Comparison of ENCODE assay signal across 10 cellular contexts in genomic region chr6:28769626-28770402, GRCh38.
DNase-seq lines count a peak whose midpoint lies in the region; ATAC-seq and TF ChIP-seq lines count a peak whose summit lies in the region.
"Had no signal": no experiment of that assay in that cellular context is flagged by ENCODE, and none has a peak within 500 bp of the region (broad histone marks: within the 10 kb centered on the region; RNA-seq: fewer than 3 reads in every experiment).

No MANE protein-coding gene starts in this region.

- intact Hi-C loops in stomach (cut with DNase I; ENCODE audit: low total_unique reads): no loop called here

- H3K4me3 Mint-ChIP-seq in nephron progenitor cell: peak overlapping the region; percentile 62

- H3K27ac ChIP-seq in stomach: no peak overlapping the region

- DNase-seq in H4 (ENCODE audit: low spot score) (peak; percentile 69), NCI-H226 (peak; percentile 63), cardiac fibroblast (ENCODE audit: low read depth in 2 of 2) (peak; percentile 16 to 63), nephron progenitor cell (peak; percentile 56), dedifferentiated amniotic fluid mesenchymal stem cell (ENCODE audit: extremely low spot score) (no peak), stomach (no peak)
- no peak for DNase-seq in activated CD4-positive, alpha-beta T cell treated with anti-CD3 and anti-CD28 coated beads, Interleukin-2, amount 50 U/mL, for 48 hours
- DNase-seq: activated CD8-positive, alpha-beta memory T cell treated with anti-CD3 and anti-CD28 coated beads, Interleukin-2, amount 50 U/mL, for 4 hours had no signal

- no peaks in the 10 kb centered on the region for H3K36me3 ChIP-seq in stomach
- H3K36me3 ChIP-seq: HAP-1 had no signal

- peak; percentile 7 for TF ChIP-seq CTCF in cardiac fibroblast (IDR thresholded peaks at IDR 0.05; ENCODE audit: low read depth, low read length)
- TF ChIP-seq CTCF in nephron progenitor cell (IDR thresholded peaks at IDR 0.05): no peak
- TF ChIP-seq CTCF in stomach (IDR thresholded peaks at IDR 0.05): no peak

- no peak for TF ChIP-seq EP300 in stomach (IDR thresholded peaks at IDR 0.05)

- H3K4me1 Mint-ChIP-seq in nephron progenitor cell: peaks cover 97% of the 10 kb centered on the region

- no peak for TF ChIP-seq POLR2A in stomach (IDR thresholded peaks at IDR 0.05)

- ATAC-seq in GM19455 (IDR thresholded peaks at IDR 0.05; ENCODE audit: unreplicated experiment): no peak

- peaks cover 16 to 100% (median 96%) of the 10 kb centered on the region in 3 donors for H3K27me3 ChIP-seq in stomach

- peaks cover 2% of the 10 kb centered on the region for H3K9me3 Mint-ChIP-seq in nephron progenitor cell

- H3K4me1 ChIP-seq in stomach: peaks cover 0 to 13% (median 0%) of the 10 kb centered on the region in 4 donors

- H3K9me3 ChIP-seq in stomach: peaks cover 0 to 26% (median 8%) of the 10 kb centered on the region in 4 donors
- H3K9me3 ChIP-seq: HAP-1 had no signal

- 11 to 15% (median 12%) methylated on average over 20 of the region's 20 CpGs for WGBS in stomach, 5 donors

- H3K27me3 Mint-ChIP-seq in nephron progenitor cell (ENCODE audit: low read depth, poor library complexity): peaks cover 57% of the 10 kb centered on the region

- H3K27ac Mint-ChIP-seq in nephron progenitor cell: peak overlapping the region; percentile 96

- H3K36me3 Mint-ChIP-seq in nephron progenitor cell (ENCODE audit: low read depth): peaks cover 11% of the 10 kb centered on the region

- no peak overlapping the region for H3K4me3 ChIP-seq in cardiac fibroblast (replicated peaks in 1 of 2; ENCODE audit: low read depth in 2 of 2, low read length in 2 of 2)
- no peak overlapping the region for H3K4me3 ChIP-seq in stomach
- H3K4me3 ChIP-seq: HAP-1 had no signal

Comparison
In these comparisons a context has a peak if more than half of its experiments do, and no peak if none do; other contexts are left out.
1. DNase-seq: peak in H4 (single experiment), NCI-H226 (single experiment), cardiac fibroblast (2 of 2) and nephron progenitor cell (single experiment); none in dedifferentiated amniotic fluid mesenchymal stem cell (single experiment), stomach (single experiment) and activated CD4-positive, alpha-beta T cell treated with anti-CD3 and anti-CD28 coated beads, Interleukin-2, amount 50 U/mL, for 48 hours (0 of 2).